ENCODE assay signal across 9 cellular contexts in the genomic region with DNA sequence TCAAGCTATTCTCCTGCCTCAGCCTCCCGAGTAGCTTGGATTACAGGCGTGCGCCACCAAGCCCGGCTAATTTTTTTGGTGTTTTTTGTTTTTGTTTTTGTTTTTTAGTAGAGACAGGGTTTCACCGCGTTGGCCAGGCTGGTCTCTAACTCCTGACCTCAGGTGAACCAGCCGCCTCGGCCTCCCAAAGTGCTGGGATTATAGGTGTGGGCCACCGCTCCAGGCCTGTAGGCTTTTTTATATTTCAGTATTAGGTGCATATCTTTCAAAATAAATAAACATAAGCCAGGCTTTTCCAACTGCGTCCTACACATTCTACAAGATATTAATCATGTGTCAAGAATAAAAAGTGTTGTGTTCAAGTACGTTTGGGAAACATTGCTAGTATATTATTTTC. TPM values are rescaled to one million over a fixed set of nuclear protein-coding genes. Genes with fewer than 3 reads are reported as not detected.
DNase-seq lines count a peak whose midpoint lies in the region; ATAC-seq and TF ChIP-seq lines count a peak whose summit lies in the region.
"Not testable (repeated sequence)": the region's sequence is repeated elsewhere in the genome, so short reads cannot be mapped to it uniquely, and the experiment has no call there.
"Had no signal": no experiment of that assay in that cellular context is flagged by ENCODE, and none has a peak within 500 bp of the region (broad histone marks: within the 10 kb centered on the region; RNA-seq: fewer than 3 reads in every experiment).

No MANE protein-coding gene starts in this region.

- H3K4me1 Mint-ChIP-seq in activated naive CD4-positive, alpha-beta T cell treated with anti-CD3 and anti-CD28 coated beads, Interleukin-2, amount 10 ng/mL, durations not matched to agents 7 days and 5 days = peaks cover 14% of the 10 kb centered on the region
- peaks cover 2 to 19% (median 14%) of the 10 kb centered on the region in 4 donors for H3K4me1 Mint-ChIP-seq in naive thymus-derived CD8-positive, alpha-beta T cell

- peak overlapping the region; percentile 85 for H3K4me3 Mint-ChIP-seq in activated naive CD4-positive, alpha-beta T cell treated with anti-CD3 and anti-CD28 coated beads, Interleukin-2, amount 10 ng/mL, durations not matched to agents 7 days and 5 days
- H3K4me3 Mint-ChIP-seq in naive thymus-derived CD8-positive, alpha-beta T cell = peak overlapping the region; percentile 83 to 94 (median 91)

- H3K4me2 ChIP-seq in hepatocyte = peak overlapping the region; percentile 83

- in situ Hi-C loops in HAP-1 (cut with MboI; ENCODE audit: low sequenced_read_pairs) = not testable (repeated sequence)

- H3K36me3 Mint-ChIP-seq in activated naive CD4-positive, alpha-beta T cell treated with anti-CD3 and anti-CD28 coated beads, Interleukin-2, amount 10 ng/mL, durations not matched to agents 7 days and 5 days; naive thymus-derived CD8-positive, alpha-beta T cell: not testable (repeated sequence)

- CTCF ChIA-PET in activated naive CD4-positive, alpha-beta T cell treated with anti-CD3 and anti-CD28 coated beads, Interleukin-2, amount 10 ng/mL, durations not matched to agents 7 days and 5 days (lab: Charles Lee) = not testable (repeated sequence)

- not testable (repeated sequence) for H3K9ac ChIP-seq in duodenal mucosa (ENCODE audit: low read depth in 1 of 2, low read length in 2 of 2)

- not testable (repeated sequence) for TF ChIP-seq POLR2A in spleen (IDR thresholded peaks at IDR 0.05)

- not testable (repeated sequence) for H3K9me2 ChIP-seq in hepatocyte (replicated peaks; ENCODE audit: insufficient read depth)

- TF ChIP-seq CTCF in RWPE2 (IDR thresholded peaks at IDR 0.05; ENCODE audit: poor library complexity, severe bottlenecking); hepatocyte (IDR thresholded peaks at IDR 0.05; ENCODE audit: poor library complexity); spleen (IDR thresholded peaks at IDR 0.05 in 8 of 11, conservative IDR thresholded peaks at IDR 0.05 in 3 of 11): not testable (repeated sequence)

- H3K27me3 ChIP-seq in ACC112 (ENCODE audit: insufficient read depth, low read length); HAP-1 (ENCODE audit: low read depth); RWPE2 (ENCODE audit: insufficient read depth, poor library complexity, severe bottlenecking); duodenal mucosa (ENCODE audit: control insufficient read depth in 1 of 2, insufficient read depth in 2 of 2, low read length in 2 of 2); hepatocyte; spleen (replicated peaks in 1 of 7): not testable (repeated sequence)

- WGBS in hepatocyte (ENCODE audit: low lambda C conversion rate, missing lambda C conversion rate) = 50% methylated on average over 5 of the region's 11 CpGs
- WGBS in spleen, 5 donors = 26 to 53% (median 41%) methylated on average over 5 to 7 of the region's 11 CpGs

- not testable (repeated sequence) for DNase-seq in HAP-1 (ENCODE audit: low spot score in 2 of 2); RWPE2 (ENCODE audit: low spot score); hepatocyte (ENCODE audit: low spot score); naive thymus-derived CD8-positive, alpha-beta T cell
- DNase-seq in activated naive CD4-positive, alpha-beta T cell treated with anti-CD3 and anti-CD28 coated beads, Interleukin-2, amount 10 ng/mL, durations not matched to agents 7 days and 5 days = peak; percentile 20
- peak; percentile 80 for DNase-seq in spleen

- peak overlapping the region; percentile 91 for H3K27ac Mint-ChIP-seq in activated naive CD4-positive, alpha-beta T cell treated with anti-CD3 and anti-CD28 coated beads, Interleukin-2, amount 10 ng/mL, durations not matched to agents 7 days and 5 days
- peak overlapping the region; percentile 77 to 97 (median 90) for H3K27ac Mint-ChIP-seq in naive thymus-derived CD8-positive, alpha-beta T cell

- not testable (repeated sequence) for H3K4me1 ChIP-seq in ACC112 (ENCODE audit: control insufficient read depth, insufficient read depth, low read length, unreplicated experiment); HAP-1; RWPE2 (ENCODE audit: insufficient read depth, poor library complexity, severe bottlenecking); duodenal mucosa (ENCODE audit: control insufficient read depth in 1 of 2, insufficient read depth in 2 of 2, low read length in 2 of 2); hepatocyte (ENCODE audit: insufficient read depth); spleen

- H3K27ac ChIP-seq in ACC112 (ENCODE audit: low read depth, low read length) (0 out of 2 replicates have a peak overlapping the region, but pooled peaks have one; percentile 16), RWPE2 (ENCODE audit: poor library complexity, severe bottlenecking) (peak overlapping the region; percentile 40), hepatocyte (peak overlapping the region; percentile 85), spleen (peak overlapping the region; percentile 60 to 87 (median 81))
- H3K27ac ChIP-seq in duodenal mucosa (ENCODE audit: low read depth, low read length) = not testable (repeated sequence)

- H2AFZ ChIP-seq in ACC112 (ENCODE audit: low read length, unreplicated experiment) (peak overlapping the region; percentile 82), hepatocyte (peak overlapping the region; percentile 85)

- H3K4me3 ChIP-seq in ACC112 (ENCODE audit: low read depth, low read length) (peak overlapping the region; percentile 73), HAP-1 (peak overlapping the region; percentile 43), RWPE2 (ENCODE audit: severe bottlenecking) (peak overlapping the region; percentile 83), duodenal mucosa (ENCODE audit: low read depth in 1 of 2, low read length in 2 of 2) (peak overlapping the region; percentile 65 to 66), spleen (peak overlapping the region in 7 of 8 donors; percentile 53 to 76 (median 62))
- not testable (repeated sequence) for H3K4me3 ChIP-seq in hepatocyte

- POLR2A ChIA-PET in naive thymus-derived CD8-positive, alpha-beta T cell (lab: Charles Lee) = interaction anchor here (0.7 kb wide), 1 partner anchor 114 kb away, joined by 3 read pairs; no protein-coding TSS in a partner anchor

- not testable (repeated sequence) for H3K79me2 ChIP-seq in ACC112 (ENCODE audit: control insufficient read depth, insufficient read depth, low read length, unreplicated experiment)
- H3K79me2 ChIP-seq in hepatocyte = peaks cover 16% of the 10 kb centered on the region

- H3K36me3 ChIP-seq in ACC112 (ENCODE audit: insufficient read depth, low read length); HAP-1 (replicated peaks); RWPE2 (ENCODE audit: low read depth); duodenal mucosa (ENCODE audit: control insufficient read depth in 1 of 2, insufficient read depth in 2 of 2, low read length in 2 of 2); hepatocyte (replicated peaks; ENCODE audit: insufficient read depth, low read depth); spleen: not testable (repeated sequence)

- intact Hi-C loops in spleen (cut with DNase I; ENCODE audit: low total_unique reads) = not testable (repeated sequence)

- ATAC-seq in RWPE2 (ENCODE audit: low read depth); naive thymus-derived CD8-positive, alpha-beta T cell: not testable (repeated sequence)

- H3K9me3 Mint-ChIP-seq in activated naive CD4-positive, alpha-beta T cell treated with anti-CD3 and anti-CD28 coated beads, Interleukin-2, amount 10 ng/mL, durations not matched to agents 7 days and 5 days; naive thymus-derived CD8-positive, alpha-beta T cell: not testable (repeated sequence)

- not testable (repeated sequence) for H3K27me3 Mint-ChIP-seq in activated naive CD4-positive, alpha-beta T cell treated with anti-CD3 and anti-CD28 coated beads, Interleukin-2, amount 10 ng/mL, durations not matched to agents 7 days and 5 days; naive thymus-derived CD8-positive, alpha-beta T cell

- not testable (repeated sequence) for H4K20me1 ChIP-seq in hepatocyte (ENCODE audit: insufficient read depth, poor library complexity, severe bottlenecking)

- H3K9me3 ChIP-seq in HAP-1; RWPE2 (ENCODE audit: severe bottlenecking); duodenal mucosa (ENCODE audit: control insufficient read depth in 1 of 2, low read length in 2 of 2); hepatocyte (ENCODE audit: low read depth); spleen: not testable (repeated sequence)

RNA-seq across cellular contexts. Expression of gene NUTM2F, which starts 45.3 kb away (rescaled TPM):
- total RNA-seq in hepatocyte = 0.32 and 0.87 TPM in 2 replicates
- 0.29 and 0.89 TPM in 2 replicates for polyA plus RNA-seq in hepatocyte
- not detected for total RNA-seq in naive thymus-derived CD8-positive, alpha-beta T cell
- polyA plus RNA-seq in naive thymus-derived CD8-positive, alpha-beta T cell = not detected
- total RNA-seq in spleen = not detected
- polyA plus RNA-seq in spleen = not detected
- total RNA-seq: left cardiac atrium had no signal
